In genomic region chr19:12806242-12807131, GRCh38 we compare ENCODE assay signal across 8 cellular contexts. TPM values are rescaled to one million over a fixed set of nuclear protein-coding genes. Genes with fewer than 3 reads are reported as not detected.
A peak's percentile ranks its signal among the peaks of the same experiment; 100 is the strongest.
DNase-seq lines count a peak whose midpoint lies in the region; ATAC-seq and TF ChIP-seq lines count a peak whose summit lies in the region.

Gene RNASEH2A (plus strand): TSS chr19:12806584. CDS start chr19:12806674, 90 bp downstream.

- H3K4me3 ChIP-seq in AG09309 (ENCODE audit: control insufficient read depth, low read depth, low read length): peak within 1 kb of the TSS; percentile 95
- H3K4me3 ChIP-seq in dorsolateral prefrontal cortex: peak within 1 kb of the TSS; percentile 48 to 98 (median 80)
- H3K4me3 ChIP-seq in right lobe of liver: peak within 1 kb of the TSS; percentile 27 to 66 (median 51)

- in situ Hi-C loops in GM18951 (cut with MboI; ENCODE audit: low sequenced_read_pairs, unreplicated experiment): no loop called here

- H3K9me3 ChIP-seq in right lobe of liver: no peaks in the 10 kb centered on the region

- H3K27me3 ChIP-seq in dorsolateral prefrontal cortex (no peaks in the 10 kb centered on the region), right lobe of liver (no peaks in the 10 kb centered on the region)

- peak; percentile 88 for TF ChIP-seq POLR2A in GM18951 (IDR thresholded peaks at IDR 0.05; ENCODE audit: extremely low read depth, insufficient read depth, insufficient read length)
- no peak for TF ChIP-seq POLR2A in right lobe of liver (IDR thresholded peaks at IDR 0.05)

- TF ChIP-seq CTCF in AG09309 (IDR thresholded peaks at IDR 0.05; ENCODE audit: control insufficient read depth, insufficient read depth, low read depth, low read length, missing control alignments): no peak
- TF ChIP-seq CTCF in dorsolateral prefrontal cortex (IDR thresholded peaks at IDR 0.05 in 54 of 56, conservative IDR thresholded peaks at IDR 0.05 in 2 of 56; ENCODE audit: low read depth in 1 of 56, partially characterized antibody in 56 of 56): peak in 41 of 56 donors; percentile 5 to 60 (median 30)
- TF ChIP-seq CTCF in right lobe of liver (IDR thresholded peaks at IDR 0.05): peak in 1 of 4 donors; percentile 4

- DNase-seq in AG09309 (ENCODE audit: low read depth): peak; percentile 49
- DNase-seq in NCI-H526 treated with DMSO at 0.1 percent for 48 hours (lab: John Stamatoyannopoulos, UW): peak; percentile 32
- peak; percentile 82 to 83 for DNase-seq in activated CD4-positive, alpha-beta T cell treated with anti-CD3 and anti-CD28 coated beads, Interleukin-2, amount 50 U/mL, for 24 hours (ENCODE audit: low read depth in 1 of 2, low spot score in 1 of 2)
- peak; percentile 84 to 96 (median 91) for DNase-seq in dorsolateral prefrontal cortex
- DNase-seq in right lobe of liver: peak; percentile 91 to 93 (median 91)
- DNase-seq in stimulated activated CD4-positive, alpha-beta T cell treated with anti-CD3 and anti-CD28 coated beads, Interleukin-4, amount 100 ng/mL, for 24 hours: peak; percentile 89

- H3K27ac ChIP-seq in dorsolateral prefrontal cortex (peak within 1 kb of the TSS in 57 of 59 donors; percentile 18 to 93 (median 79)), right lobe of liver (peak within 1 kb of the TSS in 1 of 3 donors; percentile 36)

- H3K4me1 ChIP-seq in right lobe of liver: peaks cover 0 to 11% (median 0%) of the 10 kb centered on the region in 4 donors

- intact Hi-C loops in dorsolateral prefrontal cortex (cut with DNase I): loop anchor here in 1 of 2 donors (5.0 to 10.0 kb wide), 2 partner anchors 41 to 128 kb away; partner anchors contain the start of genes CALR and FARSA
- intact Hi-C loops in right lobe of liver (cut with DNase I): no loop called here

- H3K36me3 ChIP-seq in right lobe of liver: no peaks in the 10 kb centered on the region

- 5% methylated on average over 20 of the region's 68 CpGs for WGBS in right lobe of liver (ENCODE audit: insufficient coverage, low coverage, low lambda C conversion rate, missing lambda C conversion rate)

- ATAC-seq in HG03439 (IDR thresholded peaks at IDR 0.05; ENCODE audit: unreplicated experiment) (peak; percentile 64), right lobe of liver (peak; percentile 86 to 91 (median 87))

RNA-seq across cellular contexts. Expression of gene RNASEH2A, which starts in this region (rescaled TPM):
- total RNA-seq in dorsolateral prefrontal cortex (10 to 100 TPM in 10 of 120 experiments, 1 to 10 TPM in 110; 1.6 to 13.4 (median 6.0) TPM), right lobe of liver (1 to 10 TPM; 2.1 to 7.1 (median 3.7) TPM)

Comparison
In these comparisons a context has a peak if more than half of its experiments do, and no peak if none do; other contexts are left out.
1. DNase-seq: peak in every context shown above with its lines; median percentile 91 in dorsolateral prefrontal cortex; 91 in right lobe of liver; 89 in stimulated activated CD4-positive, alpha-beta T cell treated with anti-CD3 and anti-CD28 coated beads, Interleukin-4, amount 100 ng/mL, for 24 hours; 82 in activated CD4-positive, alpha-beta T cell treated with anti-CD3 and anti-CD28 coated beads, Interleukin-2, amount 50 U/mL, for 24 hours; 49 in AG09309; 32 in NCI-H526 treated with DMSO at 0.1 percent for 48 hours.